In genomic region chr3:71323558-71323957, GRCh38 we compare ENCODE assay signal across 24 cellular contexts.
A peak's percentile ranks its signal among the peaks of the same experiment; 100 is the strongest.
DNase-seq lines count a peak whose midpoint lies in the region; ATAC-seq, FAIRE-seq and TF ChIP-seq lines count a peak whose summit lies in the region.
"Had no signal": no experiment of that assay in that cellular context is flagged by ENCODE, and none has a peak within 500 bp of the region (broad histone marks: within the 10 kb centered on the region; RNA-seq: fewer than 3 reads in every experiment).

No MANE protein-coding gene starts in this region.

- CTCF ChIA-PET in HepG2 (lab: Yijun Ruan, JAX; ENCODE audit: low intra/inter-chr PET ratio, low total read pairs): no interaction called here

- peaks cover 0 to 4% of the 10 kb centered on the region in 2 donors for H3K36me3 Mint-ChIP-seq in naive B cell

- no peak for TF ChIP-seq POLR2A in HepG2 (IDR thresholded peaks at IDR 0.05; ENCODE audit: insufficient read depth in 1 of 2, low read depth in 2 of 2, low read length in 2 of 2)
- no peak for TF ChIP-seq POLR2A in right lobe of liver (IDR thresholded peaks at IDR 0.05)
- no peak for TF ChIP-seq POLR2A in GM12891 (IDR thresholded peaks at IDR 0.05; ENCODE audit: low read depth, low read length)

- DNase-seq in HepG2 (ENCODE audit: low spot score): peak; percentile 70
- DNase-seq in right lobe of liver: no peak
- DNase-seq in Karpas-422: peak; percentile 40
- no peak for DNase-seq in naive B cell
- DNase-seq in GM12891 (ENCODE audit: insufficient read length, low spot score): no peak
- DNase-seq in islet precursor cell: no peak
- DNase-seq: 8988T; ACHN; AML-193; BE2C; Calu3; CD4-positive, alpha-beta memory T cell; COR-L47; DMS153; DND-41; GM23248; H9; HFFc6 had no signal

- H3K27ac Mint-ChIP-seq in naive B cell: peak overlapping the region in 4 of 6 donors; percentile 4 to 69 (median 23)
- H3K27ac Mint-ChIP-seq: CD14-positive monocyte, H9, HFFc6 had no signal

- intact Hi-C loops in HepG2 (cut with micrococcal nuclease; ENCODE audit: unreplicated experiment) (no loop called here), right lobe of liver (cut with DNase I) (no loop called here)

- H3K27ac ChIP-seq in HepG2 (ENCODE audit: extremely low read length, insufficient read depth, low read length) (no peak overlapping the region), right lobe of liver (no peak overlapping the region), Karpas-422 (ENCODE audit: low read length) (peak overlapping the region; percentile 40)
- H3K27ac ChIP-seq: A549; BLaER1 treated with 17β-estradiol and CSF1 and Interleukin-3, amounts not matched to agents 10 nM and 100 nM; GM23248 had no signal

- H3K4me1 Mint-ChIP-seq in naive B cell: peaks cover 30 to 33% (median 30%) of the 10 kb centered on the region in 3 donors
- H3K4me1 Mint-ChIP-seq: H9 had no signal

- H3K4me1 ChIP-seq in HepG2 (ENCODE audit: insufficient read depth, low read length): peaks cover 41% of the 10 kb centered on the region
- peaks cover 0 to 5% (median 2%) of the 10 kb centered on the region in 4 donors for H3K4me1 ChIP-seq in right lobe of liver
- H3K4me1 ChIP-seq in Karpas-422 (ENCODE audit: low read length): peaks cover 46% of the 10 kb centered on the region
- H3K4me1 ChIP-seq: BE2C had no signal

- H3K27me3 Mint-ChIP-seq in naive B cell: no peaks in the 10 kb centered on the region
- H3K27me3 Mint-ChIP-seq: CD4-positive, alpha-beta memory T cell had no signal

- 41% methylated on average over 5 of the region's 5 CpGs for WGBS in HepG2 (ENCODE audit: low lambda C conversion rate)
- 89% methylated on average over 5 of the region's 5 CpGs for WGBS in right lobe of liver (ENCODE audit: insufficient coverage, low coverage, low lambda C conversion rate, missing lambda C conversion rate)

- no peaks in the 10 kb centered on the region for H3K36me3 ChIP-seq in HepG2 (replicated peaks in 1 of 2; ENCODE audit: control insufficient read depth in 1 of 2, insufficient read depth in 2 of 2, low read length in 2 of 2)
- no peaks in the 10 kb centered on the region for H3K36me3 ChIP-seq in right lobe of liver
- peaks cover 4% of the 10 kb centered on the region for H3K36me3 ChIP-seq in Karpas-422 (ENCODE audit: insufficient read depth, low read length)
- H3K36me3 ChIP-seq: BE2C; BLaER1 treated with 17β-estradiol and CSF1 and Interleukin-3, amounts not matched to agents 10 nM and 100 nM had no signal

- no peak overlapping the region for H2AFZ ChIP-seq in HepG2 (ENCODE audit: low read length)
- H2AFZ ChIP-seq in Karpas-422 (ENCODE audit: low read length): no peak overlapping the region
- H2AFZ ChIP-seq: GM23248 had no signal

- POLR2A ChIA-PET in HepG2 (lab: Yijun Ruan, JAX): no interaction called here

- ATAC-seq in HepG2 (peak; percentile 83), right lobe of liver (no peak), naive B cell (ENCODE audit: low read depth in 2 of 2) (no peak)
- ATAC-seq: A549, HCT116 had no signal

- H3K4me3 Mint-ChIP-seq in naive B cell: no peak overlapping the region
- H3K4me3 Mint-ChIP-seq: CD14-positive monocyte; CD4-positive, alpha-beta memory T cell; H9; HFFc6 had no signal

- H3K79me2 ChIP-seq in HepG2 (ENCODE audit: insufficient read depth, low read length): peaks cover 7% of the 10 kb centered on the region
- H3K79me2 ChIP-seq in Karpas-422 (ENCODE audit: low read length): peaks cover 88% of the 10 kb centered on the region

- in situ Hi-C loops in HepG2 (cut with HindIII; ENCODE audit: extremely low pct_ligation_motif_present, low pct_unique_long_range_greater_than_20kb): no loop called here

- no peaks in the 10 kb centered on the region for H3K9me2 ChIP-seq in Karpas-422 (replicated peaks; ENCODE audit: insufficient read depth, low read length)

- H3K27me3 ChIP-seq in HepG2 (ENCODE audit: control insufficient read depth in 1 of 2, insufficient read depth in 2 of 2, low read length in 2 of 2) (no peaks in the 10 kb centered on the region), right lobe of liver (no peaks in the 10 kb centered on the region), Karpas-422 (ENCODE audit: low read length) (no peaks in the 10 kb centered on the region)
- H3K27me3 ChIP-seq: BE2C; BLaER1 treated with 17β-estradiol and CSF1 and Interleukin-3, amounts not matched to agents 10 nM and 100 nM had no signal

- no peak for TF ChIP-seq CTCF in HepG2 (CRISPR knock-in tag; IDR thresholded peaks at IDR 0.05)
- no peak for TF ChIP-seq CTCF in right lobe of liver (IDR thresholded peaks at IDR 0.05)

- no peak for TF ChIP-seq RAD21 in HepG2 (CRISPR knock-in tag; IDR thresholded peaks at IDR 0.05)

- H4K20me1 ChIP-seq in HepG2 (ENCODE audit: insufficient read depth, low read length): peaks cover 10% of the 10 kb centered on the region
- H4K20me1 ChIP-seq in Karpas-422 (ENCODE audit: insufficient read depth, low read depth, low read length): no peaks in the 10 kb centered on the region; the same call in 1 of the 2 replicates
- H4K20me1 ChIP-seq: BLaER1 treated with 17β-estradiol and CSF1 and Interleukin-3, amounts not matched to agents 10 nM and 100 nM had no signal

- TF ChIP-seq EP300 in HepG2 (IDR thresholded peaks at IDR 0.05; ENCODE audit: low read depth in 2 of 2, low read length in 2 of 2) (peak in 1 of 2 experiments; percentile 28; a peak in 1 of 4 replicates), HepG2 (CRISPR knock-in tag; IDR thresholded peaks at IDR 0.05; ENCODE audit: borderline replicate concordance) (no peak)

- peak; percentile 63 for FAIRE-seq in HepG2 (lab: Jason Lieb, UNC)
- no peak for FAIRE-seq in GM12891 (lab: Jason Lieb, UNC)
- FAIRE-seq: A549, G401.6, GM19239 had no signal

- no TSS peak for BruUV-seq in HepG2 (replicated peaks; lab: Mats Ljungman, UMichigan)

- H3K4me2 ChIP-seq in HepG2 (ENCODE audit: low read depth, low read length) (peak overlapping the region; percentile 5; the same call in 1 of the 2 replicates), Karpas-422 (ENCODE audit: low read depth, low read length, poor library complexity, severe bottlenecking) (no peak overlapping the region)
- H3K4me2 ChIP-seq: A549; BLaER1 treated with 17β-estradiol and CSF1 and Interleukin-3, amounts not matched to agents 10 nM and 100 nM had no signal

- H3K9me3 ChIP-seq in HepG2 (ENCODE audit: low read length) (no peaks in the 10 kb centered on the region), right lobe of liver (no peaks in the 10 kb centered on the region), Karpas-422 (ENCODE audit: low read length) (no peaks in the 10 kb centered on the region)
- H3K9me3 ChIP-seq: A549; BE2C; BLaER1 treated with 17β-estradiol and CSF1 and Interleukin-3, amounts not matched to agents 10 nM and 100 nM had no signal

- H3K9ac ChIP-seq in HepG2 (ENCODE audit: insufficient read depth, low read depth, low read length) (no peak overlapping the region), Karpas-422 (ENCODE audit: low read length) (no peak overlapping the region)
- H3K9ac ChIP-seq: BLaER1 treated with 17β-estradiol and CSF1 and Interleukin-3, amounts not matched to agents 10 nM and 100 nM; GM23248 had no signal

- H3K4me3 ChIP-seq in HepG2 (replicated peaks in 1 of 3; ENCODE audit: insufficient read depth in 1 of 3, low read depth in 2 of 3, low read length in 3 of 3) (no peak overlapping the region), right lobe of liver (no peak overlapping the region), Karpas-422 (ENCODE audit: low read length) (no peak overlapping the region)
- H3K4me3 ChIP-seq: A549; BLaER1 treated with 17β-estradiol and CSF1 and Interleukin-3, amounts not matched to agents 10 nM and 100 nM; GM23248 had no signal

- no peaks in the 10 kb centered on the region for H3K9me3 Mint-ChIP-seq in naive B cell
- H3K9me3 Mint-ChIP-seq: CD14-positive monocyte; CD4-positive, alpha-beta memory T cell; H9; HFFc6 had no signal

TF ChIP-seq in HepG2, 621 proteins besides CTCF, POLR2A, EP300 and RAD21 (continues in another document):
- TF ChIP-seq TGIF2 (CRISPR knock-in tag; IDR thresholded peaks at IDR 0.05) (no peak), BRF2 (CRISPR knock-in tag; IDR thresholded peaks at IDR 0.05) (0 out of 2 replicates have a peak, but pooled peaks have one; percentile 32), CEBPB (IDR thresholded peaks at IDR 0.05; ENCODE audit: borderline replicate concordance, low read depth, low read length) (peak; percentile 48; the same call in 1 of the 2 replicates), SAP130 (CRISPR knock-in tag; IDR thresholded peaks at IDR 0.05; ENCODE audit: low read depth) (peak; percentile 32; the same call in 1 of the 2 replicates), FOXA1 (IDR thresholded peaks at IDR 0.05) (no peak), FOXA1 (CRISPR knock-in tag; IDR thresholded peaks at IDR 0.05) (peak; percentile 22; the same call in 1 of the 2 replicates), ZZZ3 (CRISPR knock-in tag; IDR thresholded peaks at IDR 0.05; ENCODE audit: borderline replicate concordance) (no peak)

TF ChIP-seq in GM12891, 5 proteins besides CTCF, POLR2A, EP300 and RAD21:
- TF ChIP-seq SPI1 (IDR thresholded peaks at IDR 0.05; ENCODE audit: low read depth, low read length) (no peak), POLR2AphosphoS5 (IDR thresholded peaks at IDR 0.05; ENCODE audit: low read depth, low read length) (no peak), POU2F2 (IDR thresholded peaks at IDR 0.05; ENCODE audit: low read depth, low read length) (no peak), TAF1 (IDR thresholded peaks at IDR 0.05; ENCODE audit: low read depth, low read length) (no peak), PAX5 (IDR thresholded peaks at IDR 0.05; ENCODE audit: insufficient read depth, low read length, severe bottlenecking) (no peak)

Comparison
In these comparisons a context has a peak if more than half of its experiments do, and no peak if none do; other contexts are left out.
1. DNase-seq: peak in HepG2 (single experiment) and Karpas-422 (single experiment); none in right lobe of liver (0 of 3), naive B cell (single experiment), GM12891 (single experiment) and islet precursor cell (single experiment).